ENCODE assay signal across 17 cellular contexts in the genomic region with DNA sequence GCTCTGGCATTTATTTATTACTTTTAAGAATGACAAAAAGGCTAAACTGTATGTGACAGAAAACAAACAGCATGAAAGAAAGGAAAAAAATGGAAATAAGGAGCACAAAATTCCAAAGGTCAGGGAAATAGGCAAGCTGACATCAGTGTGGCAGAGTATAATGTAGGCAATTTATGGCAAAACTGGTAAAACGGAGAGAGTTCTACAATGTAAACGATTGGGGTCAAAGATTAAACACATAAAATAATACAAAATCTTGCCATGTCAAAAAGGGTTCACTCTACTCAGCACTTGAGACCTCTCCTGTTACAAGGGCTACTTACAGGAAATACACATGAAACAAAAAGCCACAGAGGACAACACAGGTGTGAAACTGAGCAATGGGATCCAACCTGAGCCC.
"Had no signal": no experiment of that assay in that cellular context is flagged by ENCODE, and none has a peak within 500 bp of the region (broad histone marks: within the 10 kb centered on the region; RNA-seq: fewer than 3 reads in every experiment).

No MANE protein-coding gene starts in this region.

- H3K36me3 ChIP-seq: neural progenitor cell had no signal

- H3K4me3 ChIP-seq: cardiac muscle cell, coronary artery, neural progenitor cell, SJSA1 had no signal

- H3K9me3 Mint-ChIP-seq: activated CD4-positive, alpha-beta memory T cell treated with anti-CD3 and anti-CD28 coated beads for 36 hours; activated naive CD8-positive, alpha-beta T cell treated with anti-CD3 and anti-CD28 coated beads for 36 hours; activated T-cell treated with anti-CD3 and anti-CD28 coated beads, Interleukin-2, amount 50 U/mL, for 4 hours; neural progenitor cell; stimulated activated naive CD8-positive, alpha-beta T cell treated with anti-CD3 and anti-CD28 coated beads, Interleukin-15, amount 100 ng/mL, for 72 hours; type B pancreatic cell had no signal

- DNase-seq: activated CD4-positive, alpha-beta memory T cell treated with anti-CD3 and anti-CD28 coated beads for 36 hours; activated gamma-delta T cell; activated naive CD8-positive, alpha-beta T cell treated with anti-CD3 and anti-CD28 coated beads for 36 hours; activated T-cell treated with anti-CD3 and anti-CD28 coated beads, Interleukin-2, amount 50 U/mL, for 4 hours; effector memory CD4-positive, alpha-beta T cell; mesendoderm; stimulated activated CD4-positive, alpha-beta T cell treated with anti-CD3 and anti-CD28 coated beads, Interleukin-4, amount 100 ng/mL, for 4 hours; stimulated activated naive CD8-positive, alpha-beta T cell treated with anti-CD3 and anti-CD28 coated beads, Interleukin-15, amount 100 ng/mL, for 72 hours; T1000 had no signal

- H3K4me1 ChIP-seq: neural progenitor cell, parathyroid adenoma had no signal

- H3K27ac Mint-ChIP-seq: activated CD4-positive, alpha-beta memory T cell treated with anti-CD3 and anti-CD28 coated beads for 36 hours; activated naive CD8-positive, alpha-beta T cell treated with anti-CD3 and anti-CD28 coated beads for 36 hours; neural progenitor cell; stimulated activated naive CD8-positive, alpha-beta T cell treated with anti-CD3 and anti-CD28 coated beads, Interleukin-15, amount 100 ng/mL, for 72 hours; type B pancreatic cell had no signal

- ATAC-seq: activated T-cell treated with anti-CD3 and anti-CD28 coated beads, Interleukin-2, amount 50 U/mL, for 4 hours; left lobe of liver; stimulated activated naive CD8-positive, alpha-beta T cell treated with anti-CD3 and anti-CD28 coated beads, Interleukin-15, amount 100 ng/mL, for 72 hours had no signal

- H3K27me3 ChIP-seq: cardiac muscle cell, neural progenitor cell, SJSA1 had no signal

- H3K27me3 Mint-ChIP-seq: activated CD4-positive, alpha-beta memory T cell treated with anti-CD3 and anti-CD28 coated beads for 36 hours; activated naive CD8-positive, alpha-beta T cell treated with anti-CD3 and anti-CD28 coated beads for 36 hours; stimulated activated naive CD8-positive, alpha-beta T cell treated with anti-CD3 and anti-CD28 coated beads, Interleukin-15, amount 100 ng/mL, for 72 hours; type B pancreatic cell had no signal

- H3K4me1 Mint-ChIP-seq: activated naive CD8-positive, alpha-beta T cell treated with anti-CD3 and anti-CD28 coated beads for 36 hours; stimulated activated naive CD8-positive, alpha-beta T cell treated with anti-CD3 and anti-CD28 coated beads, Interleukin-15, amount 100 ng/mL, for 72 hours had no signal

- H3K27ac ChIP-seq: cardiac muscle cell, epithelial cell of prostate, neural progenitor cell, parathyroid adenoma, SJSA1 had no signal

- H3K4me3 Mint-ChIP-seq: activated CD4-positive, alpha-beta memory T cell treated with anti-CD3 and anti-CD28 coated beads for 36 hours; activated naive CD8-positive, alpha-beta T cell treated with anti-CD3 and anti-CD28 coated beads for 36 hours; activated T-cell treated with anti-CD3 and anti-CD28 coated beads, Interleukin-2, amount 50 U/mL, for 4 hours; neural progenitor cell; stimulated activated naive CD8-positive, alpha-beta T cell treated with anti-CD3 and anti-CD28 coated beads, Interleukin-15, amount 100 ng/mL, for 72 hours; type B pancreatic cell had no signal
